14 cellular contexts compared by ENCODE assay signal in the genomic region with DNA sequence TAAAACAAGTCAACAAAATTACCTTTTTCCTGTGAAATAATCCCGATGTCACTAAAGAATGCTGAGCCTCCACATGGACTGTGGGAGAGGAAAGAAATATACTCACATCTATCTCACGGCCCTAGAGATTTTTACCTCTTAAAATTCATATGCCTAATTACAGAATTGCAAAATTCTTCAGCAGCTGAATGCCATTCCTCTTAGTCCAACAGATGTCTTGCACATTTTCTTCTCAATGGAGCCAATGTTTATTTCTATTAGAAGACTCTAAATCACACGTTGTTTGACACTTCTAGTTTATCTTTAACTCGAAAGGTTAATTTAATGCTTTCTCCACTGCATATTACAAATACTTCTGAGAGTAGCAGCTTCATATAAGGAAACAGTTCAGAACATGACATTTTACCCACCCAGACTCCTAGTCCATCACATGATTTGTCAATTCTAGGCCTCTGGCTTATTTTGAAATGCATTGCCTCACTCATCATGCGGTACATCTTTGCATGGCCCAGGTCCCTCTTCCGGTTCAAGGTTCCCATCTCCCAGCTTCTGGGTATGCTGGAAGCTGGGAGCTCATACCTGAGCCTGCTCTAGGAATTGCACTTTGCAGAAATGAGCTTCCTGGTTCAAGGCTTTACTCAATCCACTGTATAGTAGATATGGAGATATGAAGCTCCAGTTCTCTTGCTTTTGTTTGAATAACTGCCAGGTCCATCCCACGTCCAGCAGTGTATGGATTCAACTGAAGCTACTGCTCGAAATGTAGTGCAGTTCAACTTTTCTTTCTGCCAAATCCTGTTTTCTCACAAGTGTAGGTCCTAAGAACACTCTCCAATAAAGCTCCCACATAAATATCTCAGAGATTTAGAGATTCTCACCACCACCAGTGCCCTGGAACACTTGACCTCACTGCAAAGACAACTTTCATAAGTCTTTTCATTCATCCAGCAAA.
DNase-seq lines count a peak whose midpoint lies in the region; ATAC-seq, FAIRE-seq and TF ChIP-seq lines count a peak whose summit lies in the region.
"Had no signal": no experiment of that assay in that cellular context is flagged by ENCODE, and none has a peak within 500 bp of the region (broad histone marks: within the 10 kb centered on the region; RNA-seq: fewer than 3 reads in every experiment).

No MANE protein-coding gene starts in this region.

- CTCF ChIA-PET in HepG2 (lab: Yijun Ruan, JAX; ENCODE audit: low intra/inter-chr PET ratio, low total read pairs) = no interaction called here

- 8% methylated on average over 8 of the region's 8 CpGs for WGBS in HepG2 (ENCODE audit: low lambda C conversion rate)
- 58% methylated on average over 8 of the region's 8 CpGs for WGBS in right lobe of liver (ENCODE audit: insufficient coverage, low coverage, low lambda C conversion rate, missing lambda C conversion rate)
- 12 to 21% methylated on average over 8 of the region's 8 CpGs for WGBS in body of pancreas, 2 donors

- H3K36me3 ChIP-seq in HepG2 (replicated peaks in 1 of 2; ENCODE audit: control insufficient read depth in 1 of 2, insufficient read depth in 2 of 2, low read length in 2 of 2) (no peaks in the 10 kb centered on the region), right lobe of liver (no peaks in the 10 kb centered on the region), body of pancreas (replicated peaks in 1 of 2; ENCODE audit: insufficient read depth in 1 of 2, low read depth in 2 of 2) (no peaks in the 10 kb centered on the region)
- H3K36me3 ChIP-seq: Peyer's patch, upper lobe of left lung had no signal

- no peaks in the 10 kb centered on the region for H3K9me3 Mint-ChIP-seq in glutamatergic neuron (ENCODE audit: unreplicated experiment)

- no peak overlapping the region for H3K27ac Mint-ChIP-seq in glutamatergic neuron (ENCODE audit: unreplicated experiment)

- no peaks in the 10 kb centered on the region for H4K20me1 ChIP-seq in HepG2 (ENCODE audit: insufficient read depth, low read length)

- TF ChIP-seq EP300 in HepG2 (IDR thresholded peaks at IDR 0.05; ENCODE audit: low read depth in 2 of 2, low read length in 2 of 2) = no peak
- no peak for TF ChIP-seq EP300 in HepG2 (CRISPR knock-in tag; IDR thresholded peaks at IDR 0.05; ENCODE audit: borderline replicate concordance)

- TF ChIP-seq POLR2A in HepG2 (IDR thresholded peaks at IDR 0.05; ENCODE audit: insufficient read depth in 1 of 2, low read depth in 2 of 2, low read length in 2 of 2) (no peak), right lobe of liver (IDR thresholded peaks at IDR 0.05) (no peak), body of pancreas (IDR thresholded peaks at IDR 0.05) (no peak)

- H3K4me3 ChIP-seq in HepG2 (replicated peaks in 1 of 3; ENCODE audit: insufficient read depth in 1 of 3, low read depth in 2 of 3, low read length in 3 of 3) (no peak overlapping the region), right lobe of liver (no peak overlapping the region), body of pancreas (no peak overlapping the region)
- H3K4me3 ChIP-seq: Peyer's patch, upper lobe of left lung had no signal

- H3K27ac ChIP-seq in HepG2 (ENCODE audit: extremely low read length, insufficient read depth, low read length) (no peak overlapping the region), right lobe of liver (no peak overlapping the region), body of pancreas (peak overlapping the region in 3 of 4 donors; percentile 32 to 64 (median 55))
- H3K27ac ChIP-seq: upper lobe of left lung had no signal

- no peak overlapping the region for H2AFZ ChIP-seq in HepG2 (ENCODE audit: low read length)

- no peak overlapping the region for H3K9ac ChIP-seq in HepG2 (ENCODE audit: insufficient read depth, low read depth, low read length)

- no peak for TF ChIP-seq RAD21 in HepG2 (CRISPR knock-in tag; IDR thresholded peaks at IDR 0.05)

- H3K4me1 ChIP-seq in HepG2 (ENCODE audit: insufficient read depth, low read length) (peaks cover 26% of the 10 kb centered on the region), right lobe of liver (no peaks in the 10 kb centered on the region), body of pancreas (no peaks in the 10 kb centered on the region)
- H3K4me1 ChIP-seq: Peyer's patch, upper lobe of left lung had no signal

- no TSS peak for BruUV-seq in HepG2 (replicated peaks; lab: Mats Ljungman, UMichigan)

- POLR2A ChIA-PET in HepG2 (lab: Yijun Ruan, JAX) = no interaction called here

- intact Hi-C loops in HepG2 (cut with micrococcal nuclease; ENCODE audit: unreplicated experiment) (no loop called here), right lobe of liver (cut with DNase I) (no loop called here), body of pancreas (cut with DNase I) (no loop called here)

- no peak overlapping the region for H3K4me3 Mint-ChIP-seq in glutamatergic neuron (ENCODE audit: unreplicated experiment)

- H3K79me2 ChIP-seq in HepG2 (ENCODE audit: insufficient read depth, low read length) = no peaks in the 10 kb centered on the region

- DNase-seq in HepG2 (ENCODE audit: low spot score) (peak; percentile 21), right lobe of liver (no peak), body of pancreas (peak in 1 of 4 donors; percentile 9), kidney tubule cell (ENCODE audit: low spot score) (peak; percentile 91), glutamatergic neuron (no peak), D721Med (ENCODE audit: insufficient read length, low spot score) (no peak)
- no peak for DNase-seq in activated CD4-positive, CD25-positive, alpha-beta regulatory T cell (lab: John Stamatoyannopoulos, UW)
- DNase-seq: amniotic stem cell; effector CD4-positive, alpha-beta T cell; Kasumi-1; Peyer's patch; small intestine; upper lobe of left lung had no signal

- H3K27me3 Mint-ChIP-seq in glutamatergic neuron (ENCODE audit: unreplicated experiment) = no peaks in the 10 kb centered on the region

- H3K27me3 ChIP-seq in HepG2 (ENCODE audit: control insufficient read depth in 1 of 2, insufficient read depth in 2 of 2, low read length in 2 of 2) = no peaks in the 10 kb centered on the region
- no peaks in the 10 kb centered on the region for H3K27me3 ChIP-seq in right lobe of liver
- H3K27me3 ChIP-seq in body of pancreas = no peaks in the 10 kb centered on the region
- H3K27me3 ChIP-seq: Peyer's patch, upper lobe of left lung had no signal

- no peaks in the 10 kb centered on the region for H3K4me1 Mint-ChIP-seq in glutamatergic neuron (ENCODE audit: low read depth, unreplicated experiment)

- peak overlapping the region; percentile 24; the same call in 1 of the 2 replicates for H3K4me2 ChIP-seq in HepG2 (ENCODE audit: low read depth, low read length)

- no peak for FAIRE-seq in HepG2 (lab: Jason Lieb, UNC)
- FAIRE-seq in D721Med (lab: Jason Lieb, UNC) = no peak
- FAIRE-seq: small intestine had no signal

- TF ChIP-seq CTCF in HepG2 (CRISPR knock-in tag; IDR thresholded peaks at IDR 0.05) (no peak), right lobe of liver (IDR thresholded peaks at IDR 0.05) (no peak), body of pancreas (IDR thresholded peaks at IDR 0.05) (no peak), glutamatergic neuron (IDR thresholded peaks at IDR 0.05; ENCODE audit: partially characterized antibody, unreplicated experiment) (no peak), D721Med (IDR thresholded peaks at IDR 0.05; ENCODE audit: insufficient read depth, missing control alignments) (no peak)

- peak; percentile 88 for ATAC-seq in HepG2
- ATAC-seq in right lobe of liver = no peak
- ATAC-seq in body of pancreas = peak; percentile 80
- no peak for ATAC-seq in HG02884 (IDR thresholded peaks at IDR 0.05; ENCODE audit: unreplicated experiment)

- H3K36me3 Mint-ChIP-seq in glutamatergic neuron (ENCODE audit: unreplicated experiment) = no peaks in the 10 kb centered on the region

- no peaks in the 10 kb centered on the region for H3K9me3 ChIP-seq in HepG2 (ENCODE audit: low read length)
- H3K9me3 ChIP-seq in right lobe of liver = no peaks in the 10 kb centered on the region
- no peaks in the 10 kb centered on the region for H3K9me3 ChIP-seq in body of pancreas
- H3K9me3 ChIP-seq: Peyer's patch, upper lobe of left lung had no signal

- in situ Hi-C loops in HepG2 (cut with HindIII; ENCODE audit: extremely low pct_ligation_motif_present, low pct_unique_long_range_greater_than_20kb) = no loop called here

TF ChIP-seq in HepG2, 621 proteins besides CTCF, POLR2A, EP300 and RAD21 (continues in another document):
- TF ChIP-seq SOX5 (CRISPR knock-in tag; IDR thresholded peaks at IDR 0.05; ENCODE audit: borderline replicate concordance) = no peak
- TF ChIP-seq ZNF496 (CRISPR knock-in tag; IDR thresholded peaks at IDR 0.05; ENCODE audit: insufficient replicate concordance) = no peak
- TF ChIP-seq, protein P1, sequence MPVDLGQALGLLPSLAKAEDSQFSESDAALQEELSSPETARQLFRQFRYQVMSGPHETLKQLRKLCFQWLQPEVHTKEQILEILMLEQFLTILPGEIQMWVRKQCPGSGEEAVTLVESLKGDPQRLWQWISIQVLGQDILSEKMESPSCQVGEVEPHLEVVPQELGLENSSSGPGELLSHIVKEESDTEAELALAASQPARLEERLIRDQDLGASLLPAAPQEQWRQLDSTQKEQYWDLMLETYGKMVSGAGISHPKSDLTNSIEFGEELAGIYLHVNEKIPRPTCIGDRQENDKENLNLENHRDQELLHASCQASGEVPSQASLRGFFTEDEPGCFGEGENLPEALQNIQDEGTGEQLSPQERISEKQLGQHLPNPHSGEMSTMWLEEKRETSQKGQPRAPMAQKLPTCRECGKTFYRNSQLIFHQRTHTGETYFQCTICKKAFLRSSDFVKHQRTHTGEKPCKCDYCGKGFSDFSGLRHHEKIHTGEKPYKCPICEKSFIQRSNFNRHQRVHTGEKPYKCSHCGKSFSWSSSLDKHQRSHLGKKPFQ (CRISPR knock-in tag; IDR thresholded peaks at IDR 0.05; ENCODE audit: insufficient replicate concordance) = no peak
- TF ChIP-seq KMT2B (CRISPR knock-in tag; IDR thresholded peaks at IDR 0.05) = no peak
- TF ChIP-seq ETV5 (CRISPR knock-in tag; IDR thresholded peaks at IDR 0.05; ENCODE audit: borderline replicate concordance) = peak; percentile 25; the same call in 1 of the 2 replicates
- TF ChIP-seq ZKSCAN1 (IDR thresholded peaks at IDR 0.05; ENCODE audit: low read length) = no peak
- peak; percentile 63; the same call in 1 of the 2 replicates for TF ChIP-seq GABPB1 (CRISPR knock-in tag; IDR thresholded peaks at IDR 0.05)
- TF ChIP-seq XRCC5 (optimal IDR thresholded peaks at IDR 0.05; ENCODE audit: low read length) = no peak
- no peak for TF ChIP-seq ZNF350 (CRISPR knock-in tag; IDR thresholded peaks at IDR 0.05; ENCODE audit: borderline replicate concordance, low read depth)
- no peak for TF ChIP-seq SMAD9 (CRISPR knock-in tag; IDR thresholded peaks at IDR 0.05)
- TF ChIP-seq PAX8 (CRISPR knock-in tag; IDR thresholded peaks at IDR 0.05; ENCODE audit: borderline replicate concordance) = no peak

Comparison
In these comparisons a context has a peak if more than half of its experiments do, and no peak if none do; other contexts are left out.
1. ATAC-seq: peak in HepG2 (single experiment) and body of pancreas (single experiment); none in right lobe of liver (0 of 4) and HG02884 (single experiment).
2. DNase-seq: peak in HepG2 (single experiment) and kidney tubule cell (single experiment); none in right lobe of liver (0 of 3), glutamatergic neuron (single experiment), D721Med (single experiment) and activated CD4-positive, CD25-positive, alpha-beta regulatory T cell (0 of 4).
3. H3K27ac ChIP-seq: peak in body of pancreas (3 of 4); none in HepG2 (single experiment) and right lobe of liver (0 of 3).